ENCODE assay signal across 9 cellular contexts in the genomic region with DNA sequence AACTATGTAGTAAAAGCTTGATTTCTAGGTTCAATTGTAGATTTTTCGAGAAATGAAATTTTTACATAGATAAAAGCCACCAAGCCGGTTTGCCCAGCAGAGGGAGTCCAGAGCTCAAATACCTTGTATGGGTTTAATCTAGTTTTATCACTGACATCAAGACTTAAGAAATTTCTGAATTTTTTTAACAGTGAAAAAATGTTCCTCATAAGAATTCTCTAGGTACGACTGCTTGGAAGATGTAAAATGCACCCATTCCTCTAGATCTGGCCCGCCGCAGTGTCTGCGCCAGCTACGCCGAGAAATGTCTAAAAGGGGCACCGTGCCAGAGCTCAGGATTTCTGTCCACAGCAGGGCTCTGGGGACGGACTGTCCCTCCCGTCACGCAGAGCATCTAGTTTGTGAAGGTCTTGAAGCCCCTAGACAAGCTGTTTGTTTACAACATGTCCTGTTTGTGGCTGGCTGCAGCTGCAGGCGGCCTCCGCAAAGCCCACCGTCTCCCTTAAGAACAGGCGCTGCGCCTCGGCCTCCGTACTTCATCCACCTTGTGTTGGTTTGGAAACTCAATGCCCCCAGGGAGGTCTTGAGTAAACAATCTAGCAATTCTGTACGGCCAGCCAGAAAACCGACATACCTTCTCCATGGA. TPM values are rescaled to one million over a fixed set of nuclear protein-coding genes. Genes with fewer than 3 reads are reported as not detected.
DNase-seq lines count a peak whose midpoint lies in the region; ATAC-seq and TF ChIP-seq lines count a peak whose summit lies in the region.
"Had no signal": no experiment of that assay in that cellular context is flagged by ENCODE, and none has a peak within 500 bp of the region (broad histone marks: within the 10 kb centered on the region; RNA-seq: fewer than 3 reads in every experiment).

No MANE protein-coding gene starts in this region.

- intact Hi-C loops in IMR-90 (cut with micrococcal nuclease) = loop anchor here (1.0 to 5.0 kb wide), 3 partner anchors 154 to 350 kb away; a partner anchor contains a TSS
- intact Hi-C loops in testis (cut with DNase I; ENCODE audit: low total_unique reads) = loop anchor here (10.0 kb wide), 2 partner anchors 218 to 348 kb away; a partner anchor contains a TSS

- H4K8ac ChIP-seq in IMR-90 (ENCODE audit: low read depth in 2 of 2, low read length in 2 of 2) = no peak overlapping the region

- no peaks in the 10 kb centered on the region for H3K27me3 Mint-ChIP-seq in activated naive CD4-positive, alpha-beta T cell treated with anti-CD3 and anti-CD28 coated beads, Interleukin-2, amount 10 ng/mL, durations not matched to agents 7 days and 5 days

- no peak overlapping the region for H3K56ac ChIP-seq in IMR-90 (ENCODE audit: extremely low read depth, insufficient read depth, low read length)

- H3K9me3 ChIP-seq in IMR-90 (ENCODE audit: control insufficient read depth, insufficient read depth, low read length) (no peaks in the 10 kb centered on the region), hepatocyte (ENCODE audit: low read depth) (no peaks in the 10 kb centered on the region), testis (no peaks in the 10 kb centered on the region)

- H2BK20ac ChIP-seq in IMR-90 (ENCODE audit: low read depth, low read length) = no peak overlapping the region

- H4K20me1 ChIP-seq in IMR-90 (ENCODE audit: insufficient read depth, low read length) (peaks cover 6% of the 10 kb centered on the region), hepatocyte (ENCODE audit: insufficient read depth, poor library complexity, severe bottlenecking) (peaks cover 2% of the 10 kb centered on the region)

- H3K27ac Mint-ChIP-seq in activated naive CD4-positive, alpha-beta T cell treated with anti-CD3 and anti-CD28 coated beads, Interleukin-2, amount 10 ng/mL, durations not matched to agents 7 days and 5 days = no peak overlapping the region

- no TSS peak for BruUV-seq in IMR-90 (replicated peaks; lab: Mats Ljungman, UMichigan)

- H3K9me1 ChIP-seq in IMR-90 (ENCODE audit: insufficient read depth, low read length) = no peaks in the 10 kb centered on the region; the same call in 1 of the 2 replicates

- H3K27ac ChIP-seq in IMR-90 (ENCODE audit: insufficient read depth, low read length) (no peak overlapping the region), hepatocyte (no peak overlapping the region), testis (no peak overlapping the region)
- H3K27ac ChIP-seq: epithelial cell of prostate had no signal

- H3K4me1 ChIP-seq in IMR-90 (ENCODE audit: control insufficient read depth, insufficient read depth, low read length) = no peaks in the 10 kb centered on the region
- H3K4me1 ChIP-seq in hepatocyte (ENCODE audit: insufficient read depth) = peaks cover 6% of the 10 kb centered on the region
- no peaks in the 10 kb centered on the region for H3K4me1 ChIP-seq in testis

- TF ChIP-seq POLR2A in IMR-90 (IDR thresholded peaks at IDR 0.05; ENCODE audit: low read depth, low read length) (no peak), testis (IDR thresholded peaks at IDR 0.05) (no peak)

- in situ Hi-C loops in IMR-90 (cut with MboI; ENCODE audit: low sequenced_read_pairs) = loop anchor here (5.0 to 25.0 kb wide), 2 partner anchors 220 to 345 kb away; a partner anchor contains a TSS

- H3K36me3 Mint-ChIP-seq in activated naive CD4-positive, alpha-beta T cell treated with anti-CD3 and anti-CD28 coated beads, Interleukin-2, amount 10 ng/mL, durations not matched to agents 7 days and 5 days = peaks cover 8% of the 10 kb centered on the region

- H3K4me3 ChIP-seq in IMR-90 (ENCODE audit: insufficient read depth, low read depth, low read length) (no peak overlapping the region), hepatocyte (no peak overlapping the region), testis (no peak overlapping the region)

- peak; percentile 85 for TF ChIP-seq CTCF in IMR-90 (conservative IDR thresholded peaks at IDR 0.05; ENCODE audit: low read depth, low read length)
- peak; percentile 70 for TF ChIP-seq CTCF in hepatocyte (IDR thresholded peaks at IDR 0.05; ENCODE audit: poor library complexity)
- peak; percentile 60 to 77 (median 67) for TF ChIP-seq CTCF in testis (IDR thresholded peaks at IDR 0.05)

- H3K14ac ChIP-seq in IMR-90 (replicated peaks; ENCODE audit: low read depth, low read length) = no peak overlapping the region

- CTCF ChIA-PET in IMR-90 (lab: Yijun Ruan, JAX) = interaction anchor here (2.0 to 2.1 kb wide), 2 partner anchors 154 to 218 kb away, joined by 10 read pairs; no protein-coding TSS in a partner anchor
- CTCF ChIA-PET in activated naive CD4-positive, alpha-beta T cell treated with anti-CD3 and anti-CD28 coated beads, Interleukin-2, amount 10 ng/mL, durations not matched to agents 7 days and 5 days (lab: Charles Lee) = interaction anchor here (0.6 to 2.8 kb wide), 12 partner anchors 9 to 352 kb away, joined by 3 to 28 read pairs (median 3); no protein-coding TSS in a partner anchor

- no peak overlapping the region for H4K91ac ChIP-seq in IMR-90 (ENCODE audit: insufficient read depth, low read depth, low read length)

- H3K4me3 Mint-ChIP-seq in activated naive CD4-positive, alpha-beta T cell treated with anti-CD3 and anti-CD28 coated beads, Interleukin-2, amount 10 ng/mL, durations not matched to agents 7 days and 5 days = no peak overlapping the region

- dilution Hi-C loops in IMR-90 (cut with HindIII; ENCODE audit: low sequenced_read_pairs, unreplicated experiment) = no loop called here

- ATAC-seq in IMR-90 (ENCODE audit: low read depth) (peak; percentile 65; the same call in 1 of the 2 replicates), GM21576 (IDR thresholded peaks at IDR 0.05; ENCODE audit: unreplicated experiment) (no peak), GM21529 (IDR thresholded peaks at IDR 0.05; ENCODE audit: unreplicated experiment) (no peak)

- no peak overlapping the region; the same call in 1 of the 2 replicates for H2AK5ac ChIP-seq in IMR-90 (ENCODE audit: low read depth, low read length)

- H3K9ac ChIP-seq in IMR-90 (ENCODE audit: low read depth, low read length) = no peak overlapping the region

- no peaks in the 10 kb centered on the region for H3K9me3 Mint-ChIP-seq in activated naive CD4-positive, alpha-beta T cell treated with anti-CD3 and anti-CD28 coated beads, Interleukin-2, amount 10 ng/mL, durations not matched to agents 7 days and 5 days

- H2AFZ ChIP-seq in IMR-90 (replicated peaks; ENCODE audit: low read length, poor library complexity) (no peak overlapping the region), hepatocyte (no peak overlapping the region)

- H3K27me3 ChIP-seq in IMR-90 (ENCODE audit: control insufficient read depth, insufficient read depth, low read length) (no peaks in the 10 kb centered on the region), hepatocyte (no peaks in the 10 kb centered on the region), testis (no peaks in the 10 kb centered on the region)

- H4K5ac ChIP-seq in IMR-90 (ENCODE audit: low read depth, low read length) = no peak overlapping the region

- H3K4me1 Mint-ChIP-seq in activated naive CD4-positive, alpha-beta T cell treated with anti-CD3 and anti-CD28 coated beads, Interleukin-2, amount 10 ng/mL, durations not matched to agents 7 days and 5 days = no peaks in the 10 kb centered on the region

- H3K4ac ChIP-seq in IMR-90 (ENCODE audit: low read depth, low read length) = no peak overlapping the region

- no peak overlapping the region for H2BK15ac ChIP-seq in IMR-90 (ENCODE audit: low read depth, low read length)

- H3K36me3 ChIP-seq in IMR-90 (ENCODE audit: control insufficient read depth, insufficient read depth, low read length) (peaks cover 53% of the 10 kb centered on the region), hepatocyte (replicated peaks; ENCODE audit: insufficient read depth, low read depth) (no peaks in the 10 kb centered on the region), testis (ENCODE audit: low read depth, missing control alignments) (no peaks in the 10 kb centered on the region)

- WGBS in IMR-90 (ENCODE audit: extremely low coverage in 2 of 2, insufficient read length in 1 of 2), 2 experiments = 79% methylated on average over 17 of the region's 21 CpGs; no CpG with 5 or more reads in 1 of the 2 experiments
- WGBS in hepatocyte (ENCODE audit: low lambda C conversion rate, missing lambda C conversion rate) = 78% methylated on average over 21 of the region's 21 CpGs
- 72 to 75% methylated on average over 18 to 21 of the region's 21 CpGs for WGBS in testis, 2 donors

- POLR2A ChIA-PET in IMR-90 (lab: Charles Lee; ENCODE audit: unreplicated experiment) = interaction anchor here (0.5 kb wide), 1 partner anchor 59 kb away, joined by 3 read pairs; no protein-coding TSS in a partner anchor

- no peak overlapping the region for H3K23ac ChIP-seq in IMR-90 (ENCODE audit: low read depth, low read length)

- H3K9me2 ChIP-seq in hepatocyte (replicated peaks; ENCODE audit: insufficient read depth) = no peaks in the 10 kb centered on the region

- H3K79me1 ChIP-seq in IMR-90 (ENCODE audit: low read depth in 1 of 2, low read length in 2 of 2) = peaks cover 0 to 7% of the 10 kb centered on the region in 2 experiments; a peak in 2 of 4 replicates

- TF ChIP-seq RAD21 in IMR-90 (IDR thresholded peaks at IDR 0.05; ENCODE audit: low read length) = peak; percentile 85

- no peak overlapping the region for H2BK5ac ChIP-seq in IMR-90 (ENCODE audit: low read depth, low read length, poor library complexity, severe bottlenecking)

- peak; percentile 22 for DNase-seq in CD1c-positive myeloid dendritic cell (ENCODE audit: extremely low spot score)
- peak; percentile 72 for DNase-seq in IMR-90
- DNase-seq in activated naive CD4-positive, alpha-beta T cell treated with anti-CD3 and anti-CD28 coated beads, Interleukin-2, amount 10 ng/mL, durations not matched to agents 7 days and 5 days = peak; percentile 60
- DNase-seq in hepatocyte (ENCODE audit: low spot score) = peak; percentile 52
- DNase-seq in testis = peak; percentile 67
- no peak for DNase-seq in UCSD-AML1 (lab: John Stamatoyannopoulos, UW; ENCODE audit: unreplicated experiment)

- no peak overlapping the region for H3K4me2 ChIP-seq in IMR-90 (ENCODE audit: low read depth, low read length)
- no peak overlapping the region for H3K4me2 ChIP-seq in hepatocyte

- peak overlapping the region; percentile 45 for H2AK9ac ChIP-seq in IMR-90 (replicated peaks; ENCODE audit: low read depth, low read length, poor library complexity)

- H3K18ac ChIP-seq in IMR-90 (ENCODE audit: low read depth, low read length) = no peak overlapping the region

- no peak overlapping the region for H2BK120ac ChIP-seq in IMR-90 (ENCODE audit: low read depth, low read length)

- H3K79me2 ChIP-seq in hepatocyte = no peaks in the 10 kb centered on the region

RNA-seq across cellular contexts. Expression of a gene that starts 24.8 kb away (rescaled TPM):
- 23.5 and 25.3 TPM in 2 replicates for total RNA-seq in IMR-90 (2012; rRNA removed)
- 46.9 and 57.7 TPM in 2 replicates for polyA plus RNA-seq in IMR-90 (2012; rRNA removed)
- polyA plus RNA-seq in IMR-90 (2012; cell fraction: cytosol; rRNA removed) = 30.4 and 40.6 TPM in 2 replicates
- polyA plus RNA-seq in IMR-90 (2012; cell fraction: nucleus; rRNA removed; ENCODE audit: low replicate concordance) = 7.3 and 33.0 TPM in 2 replicates
- total RNA-seq in hepatocyte = 73.3 and 76.4 TPM in 2 replicates
- 125 and 134 TPM in 2 replicates for polyA plus RNA-seq in hepatocyte
- total RNA-seq in testis = 10 to 100 TPM; 69.1 to 73.1 TPM
- polyA plus RNA-seq in testis (ENCODE audit: insufficient read depth, low read depth, low replicate concordance) = 114 TPM

RNA-seq across cellular contexts. Expression of a gene that starts 33.4 kb away (rescaled TPM):
- total RNA-seq in IMR-90 (2012; rRNA removed) (10.4 and 10.6 TPM in 2 replicates), hepatocyte (11.0 and 16.5 TPM in 2 replicates), testis (100 to 1,000 TPM; 115 to 215 TPM)
- polyA plus RNA-seq in IMR-90 (2012; rRNA removed) (16.9 and 20.7 TPM in 2 replicates), hepatocyte (25.3 and 28.9 TPM in 2 replicates), testis (ENCODE audit: insufficient read depth, low read depth, low replicate concordance) (73.9 TPM)
- 10.1 and 14.2 TPM in 2 replicates for polyA plus RNA-seq in IMR-90 (2012; cell fraction: cytosol; rRNA removed)
- 54.4 and 120 TPM in 2 replicates for polyA plus RNA-seq in IMR-90 (2012; cell fraction: nucleus; rRNA removed; ENCODE audit: low replicate concordance)
